In genomic region chr2:241833101-241833937, GRCh38 we compare ENCODE assay signal across 1 cellular context.
TF ChIP-seq lines count a peak whose summit lies in the region.

No MANE protein-coding gene starts in this region.

TF ChIP-seq in IMR-90, 13 proteins besides CTCF, POLR2A, EP300 and RAD21:
- TF ChIP-seq CHD1 (IDR thresholded peaks at IDR 0.05; ENCODE audit: low read depth, low read length) (no peak), MAZ (IDR thresholded peaks at IDR 0.05; ENCODE audit: borderline replicate concordance, low read depth, low read length) (no peak), MXI1 (IDR thresholded peaks at IDR 0.05; ENCODE audit: borderline replicate concordance, low read depth, low read length) (no peak), FOS (IDR thresholded peaks at IDR 0.05; ENCODE audit: low read depth, low read length) (no peak), USF2 (IDR thresholded peaks at IDR 0.05; ENCODE audit: low read depth, low read length) (no peak), MAFK (IDR thresholded peaks at IDR 0.05; ENCODE audit: low read depth, low read length) (peak; percentile 94), BHLHE40 (IDR thresholded peaks at IDR 0.05; ENCODE audit: low read depth, low read length) (no peak), CEBPB (IDR thresholded peaks at IDR 0.05; ENCODE audit: low read depth, low read length) (peak; percentile 69; the same call in 1 of the 2 replicates), NFE2L2 (IDR thresholded peaks at IDR 0.05; ENCODE audit: low read depth, low read length) (peak; percentile 99), RFX5 (IDR thresholded peaks at IDR 0.05; ENCODE audit: low read depth, low read length) (no peak), SMC3 (IDR thresholded peaks at IDR 0.05; ENCODE audit: low read depth, low read length) (no peak), RCOR1 (IDR thresholded peaks at IDR 0.05; ENCODE audit: insufficient replicate concordance, low read length) (no peak)
- TF ChIP-seq, protein P1, sequence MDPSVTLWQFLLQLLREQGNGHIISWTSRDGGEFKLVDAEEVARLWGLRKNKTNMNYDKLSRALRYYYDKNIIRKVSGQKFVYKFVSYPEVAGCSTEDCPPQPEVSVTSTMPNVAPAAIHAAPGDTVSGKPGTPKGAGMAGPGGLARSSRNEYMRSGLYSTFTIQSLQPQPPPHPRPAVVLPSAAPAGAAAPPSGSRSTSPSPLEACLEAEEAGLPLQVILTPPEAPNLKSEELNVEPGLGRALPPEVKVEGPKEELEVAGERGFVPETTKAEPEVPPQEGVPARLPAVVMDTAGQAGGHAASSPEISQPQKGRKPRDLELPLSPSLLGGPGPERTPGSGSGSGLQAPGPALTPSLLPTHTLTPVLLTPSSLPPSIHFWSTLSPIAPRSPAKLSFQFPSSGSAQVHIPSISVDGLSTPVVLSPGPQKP (IDR thresholded peaks at IDR 0.05; ENCODE audit: borderline replicate concordance, low read depth, low read length): no peak
TF ChIP-seq in IMR-90: peak in this region for 3.
